Comparison of ENCODE assay signal across 1 cellular context in the genomic region with DNA sequence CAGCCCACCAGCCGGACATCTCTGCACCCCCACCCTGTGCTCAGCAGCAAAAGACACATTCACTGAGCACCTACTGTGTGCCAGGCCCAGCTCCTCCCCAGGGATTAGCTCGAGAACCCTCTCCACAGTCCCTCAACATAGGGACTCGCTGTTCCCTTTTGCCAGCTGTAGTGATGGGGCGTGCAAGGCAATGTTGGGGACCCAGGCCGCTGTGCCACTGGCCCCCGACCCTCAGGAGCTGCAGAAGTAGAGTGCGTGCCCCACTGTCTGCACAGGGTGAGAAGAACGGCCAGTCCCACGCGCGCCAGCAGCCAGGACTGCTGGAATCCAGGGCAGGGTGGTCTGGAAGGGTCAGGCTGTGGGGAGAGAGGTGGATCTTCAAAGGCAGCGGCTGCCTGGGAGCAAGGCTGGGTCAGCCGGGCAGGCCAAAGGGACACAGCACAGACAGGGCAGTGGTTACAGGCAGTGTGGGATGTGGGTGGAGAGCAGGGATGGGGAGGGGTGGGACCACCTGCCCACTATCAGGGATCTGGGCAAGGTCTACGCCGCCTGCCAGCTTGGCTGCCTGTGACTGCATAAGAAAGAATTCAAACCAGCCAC.
TF ChIP-seq lines count a peak whose summit lies in the region.

No MANE protein-coding gene starts in this region.

TF ChIP-seq in HepG2, 621 proteins besides CTCF, POLR2A, EP300 and RAD21 (continued from another document and continues in another):
- TF ChIP-seq KLF16 (CRISPR knock-in tag; IDR thresholded peaks at IDR 0.05) (no peak), CBFB (CRISPR knock-in tag; IDR thresholded peaks at IDR 0.05) (0 out of 2 replicates have a peak, but pooled peaks have one; percentile 63), ZNF614 (CRISPR knock-in tag; IDR thresholded peaks at IDR 0.05; ENCODE audit: borderline replicate concordance) (peak; percentile 34; the same call in 1 of the 2 replicates), NRL (CRISPR knock-in tag; IDR thresholded peaks at IDR 0.05; ENCODE audit: borderline replicate concordance) (peak; percentile 43; the same call in 1 of the 2 replicates), ZNF564 (CRISPR knock-in tag; IDR thresholded peaks at IDR 0.05) (peak; percentile 78), KDM1A (CRISPR knock-in tag; IDR thresholded peaks at IDR 0.05) (0 out of 2 replicates have a peak, but pooled peaks have one; percentile 19), ZBTB1 (CRISPR knock-in tag; IDR thresholded peaks at IDR 0.05; ENCODE audit: borderline replicate concordance) (no peak), ZC3H13 (CRISPR knock-in tag; IDR thresholded peaks at IDR 0.05) (peak; percentile 60; the same call in 1 of the 2 replicates), PHF5A (CRISPR knock-in tag; IDR thresholded peaks at IDR 0.05; ENCODE audit: low read depth, unreplicated experiment) (no peak), NR2F1 (CRISPR knock-in tag; IDR thresholded peaks at IDR 0.05) (peak; percentile 73 to 78; a peak in 3 of 4 replicates), BCL6 (CRISPR knock-in tag; IDR thresholded peaks at IDR 0.05) (peak; percentile 64), NFKB2 (CRISPR knock-in tag; IDR thresholded peaks at IDR 0.05; ENCODE audit: borderline replicate concordance) (peak; percentile 12; the same call in 1 of the 2 replicates), ZNF292 (CRISPR knock-in tag; IDR thresholded peaks at IDR 0.05; ENCODE audit: borderline replicate concordance, low read depth) (peak; percentile 72), SALL1 (CRISPR knock-in tag; IDR thresholded peaks at IDR 0.05) (peak; percentile 43; the same call in 1 of the 2 replicates), SP140L (CRISPR knock-in tag; IDR thresholded peaks at IDR 0.05; ENCODE audit: borderline replicate concordance) (0 out of 2 replicates have a peak, but pooled peaks have one; percentile 34), SIX1 (CRISPR knock-in tag; IDR thresholded peaks at IDR 0.05; ENCODE audit: borderline replicate concordance) (no peak), ZBTB7A (CRISPR knock-in tag; IDR thresholded peaks at IDR 0.05) (peak; percentile 97), ZNF331 (CRISPR knock-in tag; IDR thresholded peaks at IDR 0.05) (no peak), ZNF510 (CRISPR knock-in tag; IDR thresholded peaks at IDR 0.05; ENCODE audit: low read depth) (no peak), PHF21A (CRISPR knock-in tag; IDR thresholded peaks at IDR 0.05) (peak; percentile 48; the same call in 1 of the 2 replicates)
- TF ChIP-seq, protein P1, sequence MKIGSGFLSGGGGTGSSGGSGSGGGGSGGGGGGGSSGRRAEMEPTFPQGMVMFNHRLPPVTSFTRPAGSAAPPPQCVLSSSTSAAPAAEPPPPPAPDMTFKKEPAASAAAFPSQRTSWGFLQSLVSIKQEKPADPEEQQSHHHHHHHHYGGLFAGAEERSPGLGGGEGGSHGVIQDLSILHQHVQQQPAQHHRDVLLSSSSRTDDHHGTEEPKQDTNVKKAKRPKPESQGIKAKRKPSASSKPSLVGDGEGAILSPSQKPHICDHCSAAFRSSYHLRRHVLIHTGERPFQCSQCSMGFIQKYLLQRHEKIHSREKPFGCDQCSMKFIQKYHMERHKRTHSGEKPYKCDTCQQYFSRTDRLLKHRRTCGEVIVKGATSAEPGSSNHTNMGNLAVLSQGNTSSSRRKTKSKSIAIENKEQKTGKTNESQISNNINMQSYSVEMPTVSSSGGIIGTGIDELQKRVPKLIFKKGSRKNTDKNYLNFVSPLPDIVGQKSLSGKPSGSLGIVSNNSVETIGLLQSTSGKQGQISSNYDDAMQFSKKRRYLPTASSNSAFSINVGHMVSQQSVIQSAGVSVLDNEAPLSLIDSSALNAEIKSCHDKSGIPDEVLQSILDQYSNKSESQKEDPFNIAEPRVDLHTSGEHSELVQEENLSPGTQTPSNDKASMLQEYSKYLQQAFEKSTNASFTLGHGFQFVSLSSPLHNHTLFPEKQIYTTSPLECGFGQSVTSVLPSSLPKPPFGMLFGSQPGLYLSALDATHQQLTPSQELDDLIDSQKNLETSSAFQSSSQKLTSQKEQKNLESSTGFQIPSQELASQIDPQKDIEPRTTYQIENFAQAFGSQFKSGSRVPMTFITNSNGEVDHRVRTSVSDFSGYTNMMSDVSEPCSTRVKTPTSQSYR (CRISPR knock-in tag; IDR thresholded peaks at IDR 0.05; ENCODE audit: borderline replicate concordance), result peak; percentile 12; the same call in 1 of the 2 replicates
- TF ChIP-seq, protein P2, sequence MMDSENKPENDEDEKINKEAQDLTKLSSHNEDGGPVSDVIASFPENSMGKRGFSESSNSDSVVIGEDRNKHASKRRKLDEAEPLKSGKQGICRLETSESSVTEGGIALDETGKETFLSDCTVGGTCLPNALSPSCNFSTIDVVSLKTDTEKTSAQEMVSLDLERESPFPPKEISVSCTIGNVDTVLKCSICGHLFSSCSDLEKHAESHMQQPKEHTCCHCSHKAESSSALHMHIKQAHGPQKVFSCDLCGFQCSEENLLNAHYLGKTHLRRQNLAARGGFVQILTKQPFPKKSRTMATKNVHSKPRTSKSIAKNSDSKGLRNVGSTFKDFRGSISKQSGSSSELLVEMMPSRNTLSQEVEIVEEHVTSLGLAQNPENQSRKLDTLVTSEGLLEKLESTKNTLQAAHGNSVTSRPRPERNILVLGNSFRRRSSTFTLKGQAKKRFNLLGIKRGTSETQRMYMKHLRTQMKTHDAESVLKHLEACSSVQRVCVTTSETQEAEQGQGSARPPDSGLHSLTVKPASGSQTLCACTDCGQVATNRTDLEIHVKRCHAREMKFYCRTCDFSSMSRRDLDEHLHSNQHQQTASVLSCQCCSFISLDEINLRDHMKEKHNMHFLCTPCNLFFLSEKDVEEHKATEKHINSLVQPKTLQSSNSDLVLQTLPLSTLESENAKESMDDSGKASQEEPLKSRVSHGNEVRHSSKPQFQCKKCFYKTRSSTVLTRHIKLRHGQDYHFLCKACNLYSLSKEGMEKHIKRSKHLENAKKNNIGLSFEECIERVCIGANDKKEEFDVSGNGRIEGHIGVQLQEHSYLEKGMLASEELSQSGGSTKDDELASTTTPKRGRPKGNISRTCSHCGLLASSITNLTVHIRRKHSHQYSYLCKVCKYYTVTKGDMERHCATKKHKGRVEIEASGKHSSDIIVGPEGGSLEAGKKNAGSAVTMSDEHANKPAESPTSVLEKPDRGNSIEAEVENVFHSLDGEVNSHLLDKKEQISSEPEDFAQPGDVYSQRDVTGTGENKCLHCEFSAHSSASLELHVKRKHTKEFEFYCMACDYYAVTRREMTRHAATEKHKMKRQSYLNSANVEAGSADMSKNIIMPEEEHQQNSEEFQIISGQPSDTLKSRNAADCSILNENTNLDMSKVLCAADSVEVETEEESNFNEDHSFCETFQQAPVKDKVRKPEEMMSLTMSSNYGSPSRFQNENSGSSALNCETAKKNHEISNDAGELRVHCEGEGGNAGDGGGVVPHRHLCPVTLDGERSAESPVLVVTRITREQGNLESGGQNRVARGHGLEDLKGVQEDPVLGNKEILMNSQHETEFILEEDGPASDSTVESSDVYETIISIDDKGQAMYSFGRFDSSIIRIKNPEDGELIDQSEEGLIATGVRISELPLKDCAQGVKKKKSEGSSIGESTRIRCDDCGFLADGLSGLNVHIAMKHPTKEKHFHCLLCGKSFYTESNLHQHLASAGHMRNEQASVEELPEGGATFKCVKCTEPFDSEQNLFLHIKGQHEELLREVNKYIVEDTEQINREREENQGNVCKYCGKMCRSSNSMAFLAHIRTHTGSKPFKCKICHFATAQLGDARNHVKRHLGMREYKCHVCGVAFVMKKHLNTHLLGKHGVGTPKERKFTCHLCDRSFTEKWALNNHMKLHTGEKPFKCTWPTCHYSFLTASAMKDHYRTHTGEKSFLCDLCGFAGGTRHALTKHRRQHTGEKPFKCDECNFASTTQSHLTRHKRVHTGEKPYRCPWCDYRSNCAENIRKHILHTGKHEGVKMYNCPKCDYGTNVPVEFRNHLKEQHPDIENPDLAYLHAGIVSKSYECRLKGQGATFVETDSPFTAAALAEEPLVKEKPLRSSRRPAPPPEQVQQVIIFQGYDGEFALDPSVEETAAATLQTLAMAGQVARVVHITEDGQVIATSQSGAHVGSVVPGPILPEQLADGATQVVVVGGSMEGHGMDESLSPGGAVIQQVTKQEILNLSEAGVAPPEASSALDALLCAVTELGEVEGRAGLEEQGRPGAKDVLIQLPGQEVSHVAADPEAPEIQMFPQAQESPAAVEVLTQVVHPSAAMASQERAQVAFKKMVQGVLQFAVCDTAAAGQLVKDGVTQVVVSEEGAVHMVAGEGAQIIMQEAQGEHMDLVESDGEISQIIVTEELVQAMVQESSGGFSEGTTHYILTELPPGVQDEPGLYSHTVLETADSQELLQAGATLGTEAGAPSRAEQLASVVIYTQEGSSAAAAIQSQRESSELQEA (CRISPR knock-in tag; IDR thresholded peaks at IDR 0.05; ENCODE audit: not compliant biosample characterization), result peak; percentile 29
- TF ChIP-seq, protein P3, sequence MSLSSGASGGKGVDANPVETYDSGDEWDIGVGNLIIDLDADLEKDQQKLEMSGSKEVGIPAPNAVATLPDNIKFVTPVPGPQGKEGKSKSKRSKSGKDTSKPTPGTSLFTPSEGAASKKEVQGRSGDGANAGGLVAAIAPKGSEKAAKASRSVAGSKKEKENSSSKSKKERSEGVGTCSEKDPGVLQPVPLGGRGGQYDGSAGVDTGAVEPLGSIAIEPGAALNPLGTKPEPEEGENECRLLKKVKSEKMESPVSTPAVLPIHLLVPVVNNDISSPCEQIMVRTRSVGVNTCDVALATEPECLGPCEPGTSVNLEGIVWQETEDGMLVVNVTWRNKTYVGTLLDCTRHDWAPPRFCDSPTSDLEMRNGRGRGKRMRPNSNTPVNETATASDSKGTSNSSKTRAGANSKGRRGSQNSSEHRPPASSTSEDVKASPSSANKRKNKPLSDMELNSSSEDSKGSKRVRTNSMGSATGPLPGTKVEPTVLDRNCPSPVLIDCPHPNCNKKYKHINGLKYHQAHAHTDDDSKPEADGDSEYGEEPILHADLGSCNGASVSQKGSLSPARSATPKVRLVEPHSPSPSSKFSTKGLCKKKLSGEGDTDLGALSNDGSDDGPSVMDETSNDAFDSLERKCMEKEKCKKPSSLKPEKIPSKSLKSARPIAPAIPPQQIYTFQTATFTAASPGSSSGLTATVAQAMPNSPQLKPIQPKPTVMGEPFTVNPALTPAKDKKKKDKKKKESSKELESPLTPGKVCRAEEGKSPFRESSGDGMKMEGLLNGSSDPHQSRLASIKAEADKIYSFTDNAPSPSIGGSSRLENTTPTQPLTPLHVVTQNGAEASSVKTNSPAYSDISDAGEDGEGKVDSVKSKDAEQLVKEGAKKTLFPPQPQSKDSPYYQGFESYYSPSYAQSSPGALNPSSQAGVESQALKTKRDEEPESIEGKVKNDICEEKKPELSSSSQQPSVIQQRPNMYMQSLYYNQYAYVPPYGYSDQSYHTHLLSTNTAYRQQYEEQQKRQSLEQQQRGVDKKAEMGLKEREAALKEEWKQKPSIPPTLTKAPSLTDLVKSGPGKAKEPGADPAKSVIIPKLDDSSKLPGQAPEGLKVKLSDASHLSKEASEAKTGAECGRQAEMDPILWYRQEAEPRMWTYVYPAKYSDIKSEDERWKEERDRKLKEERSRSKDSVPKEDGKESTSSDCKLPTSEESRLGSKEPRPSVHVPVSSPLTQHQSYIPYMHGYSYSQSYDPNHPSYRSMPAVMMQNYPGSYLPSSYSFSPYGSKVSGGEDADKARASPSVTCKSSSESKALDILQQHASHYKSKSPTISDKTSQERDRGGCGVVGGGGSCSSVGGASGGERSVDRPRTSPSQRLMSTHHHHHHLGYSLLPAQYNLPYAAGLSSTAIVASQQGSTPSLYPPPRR (CRISPR knock-in tag; IDR thresholded peaks at IDR 0.05; ENCODE audit: borderline replicate concordance), result peak; percentile 79; the same call in 1 of the 2 replicates
- TF ChIP-seq, protein P4, sequence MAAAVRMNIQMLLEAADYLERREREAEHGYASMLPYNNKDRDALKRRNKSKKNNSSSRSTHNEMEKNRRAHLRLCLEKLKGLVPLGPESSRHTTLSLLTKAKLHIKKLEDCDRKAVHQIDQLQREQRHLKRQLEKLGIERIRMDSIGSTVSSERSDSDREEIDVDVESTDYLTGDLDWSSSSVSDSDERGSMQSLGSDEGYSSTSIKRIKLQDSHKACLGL (CRISPR knock-in tag; IDR thresholded peaks at IDR 0.05), result peak; percentile 74
- TF ChIP-seq, protein P5, sequence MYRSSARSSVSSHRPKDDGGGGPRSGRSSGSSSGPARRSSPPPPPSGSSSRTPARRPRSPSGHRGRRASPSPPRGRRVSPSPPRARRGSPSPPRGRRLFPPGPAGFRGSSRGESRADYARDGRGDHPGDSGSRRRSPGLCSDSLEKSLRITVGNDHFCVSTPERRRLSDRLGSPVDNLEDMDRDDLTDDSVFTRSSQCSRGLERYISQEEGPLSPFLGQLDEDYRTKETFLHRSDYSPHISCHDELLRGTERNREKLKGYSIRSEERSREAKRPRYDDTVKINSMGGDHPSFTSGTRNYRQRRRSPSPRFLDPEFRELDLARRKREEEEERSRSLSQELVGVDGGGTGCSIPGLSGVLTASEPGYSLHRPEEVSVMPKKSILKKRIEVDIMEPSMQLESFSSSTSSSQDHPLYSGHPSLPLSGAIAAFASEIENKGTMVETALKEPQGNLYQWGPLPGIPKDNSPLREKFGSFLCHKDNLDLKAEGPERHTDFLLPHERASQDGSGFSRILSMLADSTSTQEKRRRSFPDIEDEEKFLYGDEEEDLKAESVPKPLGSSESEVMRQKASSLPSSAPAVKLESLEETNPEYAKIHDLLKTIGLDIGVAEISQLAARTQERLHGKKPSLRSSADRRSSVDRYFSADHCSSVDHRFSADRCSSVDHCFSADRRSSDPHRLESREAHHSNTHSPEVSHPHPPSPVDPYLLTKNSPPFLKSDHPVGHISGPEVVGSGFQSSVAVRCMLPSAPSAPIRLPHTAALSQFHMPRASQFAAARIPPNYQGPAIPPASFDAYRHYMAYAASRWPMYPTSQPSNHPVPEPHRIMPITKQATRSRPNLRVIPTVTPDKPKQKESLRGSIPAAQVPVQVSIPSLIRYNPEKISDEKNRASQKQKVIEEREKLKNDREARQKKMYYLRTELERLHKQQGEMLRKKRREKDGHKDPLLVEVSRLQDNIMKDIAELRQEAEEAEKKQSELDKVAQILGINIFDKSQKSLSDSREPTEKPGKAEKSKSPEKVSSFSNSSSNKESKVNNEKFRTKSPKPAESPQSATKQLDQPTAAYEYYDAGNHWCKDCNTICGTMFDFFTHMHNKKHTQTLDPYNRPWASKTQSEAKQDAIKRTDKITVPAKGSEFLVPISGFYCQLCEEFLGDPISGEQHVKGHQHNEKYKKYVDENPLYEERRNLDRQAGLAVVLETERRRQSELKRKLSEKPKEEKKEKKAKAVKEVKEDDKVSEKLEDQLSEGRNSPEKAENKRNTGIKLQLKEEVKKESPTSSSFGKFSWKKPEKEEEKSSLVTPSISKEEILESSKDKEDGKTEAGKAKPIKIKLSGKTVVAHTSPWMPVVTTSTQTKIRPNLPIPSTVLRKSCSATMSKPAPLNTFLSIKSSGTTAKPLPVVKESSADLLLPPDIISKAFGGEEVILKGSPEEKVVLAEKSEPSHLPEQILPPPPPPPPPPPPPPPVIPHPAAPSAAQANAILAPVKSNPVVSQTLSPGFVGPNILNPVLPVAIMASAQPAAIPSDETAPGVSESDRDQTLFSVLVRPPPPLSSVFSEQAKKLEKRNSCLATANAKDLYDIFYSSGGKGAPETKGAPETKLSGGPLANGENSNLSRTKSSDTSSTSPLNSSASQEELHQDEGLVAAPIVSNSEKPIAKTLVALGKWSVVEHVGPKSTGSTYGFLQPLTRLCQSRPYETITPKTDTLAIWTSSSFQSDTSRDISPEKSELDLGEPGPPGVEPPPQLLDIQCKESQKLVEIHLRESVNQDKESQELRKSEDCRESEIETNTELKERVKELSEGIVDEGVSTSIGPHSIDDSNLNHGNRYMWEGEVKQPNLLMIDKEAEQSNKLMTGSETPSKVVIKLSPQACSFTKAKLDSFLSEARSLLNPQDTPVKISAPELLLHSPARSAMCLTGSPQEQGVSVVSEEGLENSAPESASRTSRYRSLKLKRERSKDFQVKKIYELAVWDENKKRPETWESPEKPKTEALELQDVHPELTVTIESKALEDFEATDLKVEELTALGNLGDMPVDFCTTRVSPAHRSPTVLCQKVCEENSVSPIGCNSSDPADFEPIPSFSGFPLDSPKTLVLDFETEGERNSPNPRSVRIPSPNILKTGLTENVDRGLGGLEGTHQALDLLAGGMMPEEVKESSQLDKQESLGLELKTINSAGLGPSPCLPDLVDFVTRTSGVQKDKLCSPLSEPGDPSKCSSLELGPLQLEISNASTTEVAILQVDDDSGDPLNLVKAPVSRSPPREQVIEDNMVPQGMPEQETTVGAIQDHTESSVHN (CRISPR knock-in tag; IDR thresholded peaks at IDR 0.05), result 0 out of 2 replicates have a peak, but pooled peaks have one; percentile 27
